In genomic region chr3:160928183-160928718, GRCh38 we compare ENCODE assay signal across 12 cellular contexts.
DNase-seq lines count a peak whose midpoint lies in the region; ATAC-seq and TF ChIP-seq lines count a peak whose summit lies in the region.
"Had no signal": no experiment of that assay in that cellular context is flagged by ENCODE, and none has a peak within 500 bp of the region (broad histone marks: within the 10 kb centered on the region; RNA-seq: fewer than 3 reads in every experiment).

No MANE protein-coding gene starts in this region.

- H3K36me3 ChIP-seq in spleen, result no peaks in the 10 kb centered on the region
- H3K36me3 ChIP-seq: suprapubic skin had no signal

- H3K4me3 ChIP-seq in right cardiac atrium (ENCODE audit: low read length) (no peak overlapping the region), spleen (no peak overlapping the region)
- H3K4me3 ChIP-seq: suprapubic skin had no signal

- CTCF ChIA-PET in WTC11 (lab: Charles Lee), result interaction anchor here (0.6 to 1.1 kb wide), 2 partner anchors 160 to 219 kb away, joined by 3 to 4 read pairs; no protein-coding TSS in a partner anchor

- H3K27me3 Mint-ChIP-seq in WTC11 (ENCODE audit: low read depth), result no peaks in the 10 kb centered on the region

- no peak overlapping the region for H3K27ac ChIP-seq in right cardiac atrium (ENCODE audit: low read length)
- no peak overlapping the region for H3K27ac ChIP-seq in spleen
- H3K27ac ChIP-seq: suprapubic skin had no signal

- H3K27me3 ChIP-seq in right cardiac atrium (ENCODE audit: control insufficient read depth, insufficient read depth), result no peaks in the 10 kb centered on the region
- no peaks in the 10 kb centered on the region for H3K27me3 ChIP-seq in spleen (replicated peaks in 1 of 7)
- H3K27me3 ChIP-seq: suprapubic skin had no signal

- TF ChIP-seq POLR2A in spleen (IDR thresholded peaks at IDR 0.05), result no peak

- DNase-seq in left ventricle myocardium superior (no peak), right cardiac atrium (no peak), NAMALWA (ENCODE audit: low spot score) (peak; percentile 18), WTC11 (ENCODE audit: low spot score) (no peak), spleen (no peak), A172 (ENCODE audit: low spot score) (no peak), Ammon's horn (ENCODE audit: low spot score) (no peak), NCI-H187 treated with DMSO at 0.1 percent for 48 hours (lab: John Stamatoyannopoulos, UW) (no peak)
- DNase-seq: activated T-cell treated with anti-CD3 and anti-CD28 coated beads, Interleukin-2, amount 50 U/mL, for 4 hours; CD4-positive, CD25-positive, alpha-beta regulatory T cell; T-helper 1 cell had no signal

- H3K4me1 Mint-ChIP-seq in WTC11, result peaks cover 5% of the 10 kb centered on the region; the same call in 1 of the 2 replicates
- H3K4me1 Mint-ChIP-seq: CD4-positive, CD25-positive, alpha-beta regulatory T cell had no signal

- peaks cover 5% of the 10 kb centered on the region for H3K4me1 ChIP-seq in right cardiac atrium (ENCODE audit: control insufficient read depth, insufficient read depth, low read length)
- H3K4me1 ChIP-seq in spleen, result peaks cover 0 to 4% (median 0%) of the 10 kb centered on the region in 6 donors

- H3K36me3 Mint-ChIP-seq in WTC11, result no peaks in the 10 kb centered on the region
- H3K36me3 Mint-ChIP-seq: CD4-positive, CD25-positive, alpha-beta regulatory T cell had no signal

- peaks cover 8% of the 10 kb centered on the region; the same call in 1 of the 2 replicates for H3K9me3 Mint-ChIP-seq in WTC11
- H3K9me3 Mint-ChIP-seq: activated T-cell treated with anti-CD3 and anti-CD28 coated beads, Interleukin-2, amount 50 U/mL, for 4 hours; CD4-positive, CD25-positive, alpha-beta regulatory T cell had no signal

- WGBS in right cardiac atrium, result 90% methylated on average over 5 of the region's 5 CpGs
- 86 to 93% (median 90%) methylated on average over 5 of the region's 5 CpGs for WGBS in spleen, 5 donors

- no peak; the same call in 1 of the 2 replicates for TF ChIP-seq CTCF in WTC11 (IDR thresholded peaks at IDR 0.05)
- TF ChIP-seq CTCF in spleen (IDR thresholded peaks at IDR 0.05 in 8 of 11, conservative IDR thresholded peaks at IDR 0.05 in 3 of 11), result no peak

- POLR2A ChIA-PET in WTC11 (lab: Charles Lee), result no interaction called here

- no peak overlapping the region for H3K27ac Mint-ChIP-seq in WTC11
- H3K27ac Mint-ChIP-seq: CD4-positive, CD25-positive, alpha-beta regulatory T cell had no signal

- peak; percentile 48 for ATAC-seq in left ventricle myocardium superior
- no peak for ATAC-seq in right cardiac atrium
- peak; percentile 78 for ATAC-seq in WTC11
- ATAC-seq: activated T-cell treated with anti-CD3 and anti-CD28 coated beads, Interleukin-2, amount 50 U/mL, for 4 hours had no signal

- intact Hi-C loops in left ventricle myocardium superior (cut with micrococcal nuclease), result no loop called here
- intact Hi-C loops in right cardiac atrium (cut with DNase I), result loop anchor here in 1 of 4 donors (10.0 kb wide), 1 partner anchor 173 kb away; the partner anchor contains the start of gene PPM1L
- intact Hi-C loops in spleen (cut with DNase I; ENCODE audit: low total_unique reads), result no loop called here

- no peaks in the 10 kb centered on the region for H3K9me3 ChIP-seq in right cardiac atrium (ENCODE audit: control insufficient read depth, low read length)
- no peaks in the 10 kb centered on the region for H3K9me3 ChIP-seq in spleen
- H3K9me3 ChIP-seq: suprapubic skin had no signal

- H3K4me3 Mint-ChIP-seq in WTC11, result no peak overlapping the region
- H3K4me3 Mint-ChIP-seq: activated T-cell treated with anti-CD3 and anti-CD28 coated beads, Interleukin-2, amount 50 U/mL, for 4 hours; CD4-positive, CD25-positive, alpha-beta regulatory T cell had no signal

TF ChIP-seq in WTC11, 78 proteins besides CTCF, POLR2A, EP300 and RAD21:
- TF ChIP-seq NFYB (CRISPR knock-in tag; conservative IDR thresholded peaks at IDR 0.05; ENCODE audit: low read depth) (0 out of 2 replicates have a peak, but pooled peaks have one; percentile 25), USF2 (CRISPR knock-in tag; IDR thresholded peaks at IDR 0.05) (peak; percentile 62), CREM (CRISPR knock-in tag; IDR thresholded peaks at IDR 0.05) (no peak), ZNF281 (CRISPR knock-in tag; IDR thresholded peaks at IDR 0.05) (no peak), MAX (CRISPR knock-in tag; IDR thresholded peaks at IDR 0.05) (no peak), KAT7 (CRISPR knock-in tag; IDR thresholded peaks at IDR 0.05; ENCODE audit: borderline replicate concordance) (no peak), AFF4 (CRISPR knock-in tag; IDR thresholded peaks at IDR 0.05; ENCODE audit: borderline replicate concordance) (no peak), JUN (CRISPR knock-in tag; IDR thresholded peaks at IDR 0.05) (no peak)

Comparison
In these comparisons a context has a peak if more than half of its experiments do, and no peak if none do; other contexts are left out.
1. ATAC-seq: peak in left ventricle myocardium superior (single experiment) and WTC11 (single experiment); none in right cardiac atrium (0 of 2).